26 cellular contexts compared by ENCODE assay signal in genomic region chr14:81023095-81023710, GRCh38.
"Had no signal": no experiment of that assay in that cellular context is flagged by ENCODE, and none has a peak within 500 bp of the region (broad histone marks: within the 10 kb centered on the region; RNA-seq: fewer than 3 reads in every experiment).

No MANE protein-coding gene starts in this region.

- ATAC-seq: left colon; left lung; mucosa of descending colon; naive thymus-derived CD4-positive, alpha-beta T cell; natural killer cell treated with Interleukin-12 subunit alpha and Interleukin-12 subunit beta and Interleukin-15 and Interleukin-18, amount 100 ng/mL, for 72 hours; right lobe of liver; stimulated activated naive B cell treated with anti-CD40 and anti-IgM and Interleukin-4, amounts not matched to agents 10 μg/mL and 1 μg/mL and 100 μg/mL, for 72 hours; stimulated activated naive CD8-positive, alpha-beta T cell treated with anti-CD3 and anti-CD28 coated beads, Interleukin-15, Interleukin-2, amounts not matched to agents 100 U/mL and 50 U/mL, for 24 hours; upper lobe of right lung had no signal

- H3K27ac ChIP-seq: left lung, ovary, right atrium auricular region, right lobe of liver, stomach, testis, tibial artery, upper lobe of right lung had no signal

- H3K4me1 ChIP-seq: right atrium auricular region, right lobe of liver, testis, tibial artery, upper lobe of right lung had no signal

- H3K4me3 Mint-ChIP-seq: memory B cell; naive thymus-derived CD4-positive, alpha-beta T cell; natural killer cell treated with Interleukin-12 subunit alpha and Interleukin-12 subunit beta and Interleukin-15 and Interleukin-18, amount 100 ng/mL, for 72 hours; stimulated activated naive B cell treated with anti-CD40 and anti-IgM and Interleukin-4, amounts not matched to agents 10 μg/mL and 1 μg/mL and 100 μg/mL, for 72 hours had no signal

- H3K4me1 Mint-ChIP-seq: memory B cell; stimulated activated naive B cell treated with anti-CD40 and anti-IgM and Interleukin-4, amounts not matched to agents 10 μg/mL and 1 μg/mL and 100 μg/mL, for 72 hours had no signal

- H3K27ac Mint-ChIP-seq: memory B cell; naive thymus-derived CD4-positive, alpha-beta T cell; natural killer cell treated with Interleukin-12 subunit alpha and Interleukin-12 subunit beta and Interleukin-15 and Interleukin-18, amount 100 ng/mL, for 72 hours; progenitor cell of endocrine pancreas; stimulated activated naive B cell treated with anti-CD40 and anti-IgM and Interleukin-4, amounts not matched to agents 10 μg/mL and 1 μg/mL and 100 μg/mL, for 72 hours had no signal

- H3K9me3 ChIP-seq: left lung, mucosa of descending colon, ovary, right atrium auricular region, right lobe of liver, stomach, testis, tibial artery, upper lobe of right lung had no signal

- H3K27me3 ChIP-seq: left lung, ovary, right atrium auricular region, right lobe of liver, stomach, testis, tibial artery, upper lobe of right lung had no signal

- DNase-seq: hippocampal formation; kidney; left colon; left lung; midbrain; mucosa of descending colon; naive thymus-derived CD4-positive, alpha-beta T cell; ovary; right lobe of liver; stimulated activated CD4-positive, alpha-beta T cell treated with anti-CD3 and anti-CD28 coated beads, Interleukin-1b, Interleukin-23, amount 100 ng/mL, for 48 hours; stimulated activated CD4-positive, alpha-beta T cell treated with anti-CD3 and anti-CD28 coated beads, Interleukin-4, amount 100 ng/mL, for 1 hour; stimulated activated naive B cell treated with anti-CD40 and anti-IgM and Interleukin-4, amounts not matched to agents 10 μg/mL and 1 μg/mL and 100 μg/mL, for 72 hours; stimulated activated naive CD8-positive, alpha-beta T cell treated with anti-CD3 and anti-CD28 coated beads, Interleukin-15, Interleukin-2, amounts not matched to agents 100 U/mL and 50 U/mL, for 24 hours; stomach; testis; tibial artery; trophoblast cell; upper lobe of right lung had no signal

- H3K4me2 ChIP-seq: smooth muscle cell had no signal

- H3K4me3 ChIP-seq: left lung, lung, mucosa of descending colon, ovary, right atrium auricular region, right lobe of liver, smooth muscle cell, stomach, testis, tibial artery, upper lobe of right lung had no signal

- H3K36me3 Mint-ChIP-seq: memory B cell; naive thymus-derived CD4-positive, alpha-beta T cell; natural killer cell treated with Interleukin-12 subunit alpha and Interleukin-12 subunit beta and Interleukin-15 and Interleukin-18, amount 100 ng/mL, for 72 hours; stimulated activated naive B cell treated with anti-CD40 and anti-IgM and Interleukin-4, amounts not matched to agents 10 μg/mL and 1 μg/mL and 100 μg/mL, for 72 hours had no signal

- H3K9me3 Mint-ChIP-seq: memory B cell; naive thymus-derived CD4-positive, alpha-beta T cell; natural killer cell treated with Interleukin-12 subunit alpha and Interleukin-12 subunit beta and Interleukin-15 and Interleukin-18, amount 100 ng/mL, for 72 hours; stimulated activated naive B cell treated with anti-CD40 and anti-IgM and Interleukin-4, amounts not matched to agents 10 μg/mL and 1 μg/mL and 100 μg/mL, for 72 hours had no signal

- FAIRE-seq: islet of Langerhans, kidney, urothelium cell line had no signal

- H3K27me3 Mint-ChIP-seq: progenitor cell of endocrine pancreas had no signal

- H3K36me3 ChIP-seq: left lung, ovary, right atrium auricular region, right lobe of liver, stomach, tibial artery, upper lobe of right lung had no signal
